In genomic region chr17:77322534-77323412, GRCh38 we compare ENCODE assay signal across 8 cellular contexts.
DNase-seq lines count a peak whose midpoint lies in the region; ATAC-seq and TF ChIP-seq lines count a peak whose summit lies in the region.

No MANE protein-coding gene starts in this region.

- no peaks in the 10 kb centered on the region for H3K9me2 ChIP-seq in DOHH2 (replicated peaks; ENCODE audit: control insufficient read depth, low read length)

- H3K4me3 ChIP-seq in DOHH2 (ENCODE audit: low read length) (peak overlapping the region; percentile 62), adipocyte (ENCODE audit: low read length) (peak overlapping the region; percentile 92), left ventricle myocardium inferior (peak overlapping the region; percentile 66), sigmoid colon (peak overlapping the region in 3 of 4 donors; percentile 3 to 32 (median 10))

- no peaks in the 10 kb centered on the region for H3K36me3 ChIP-seq in DOHH2 (ENCODE audit: control insufficient read depth, low read length)
- peaks cover 9% of the 10 kb centered on the region for H3K36me3 ChIP-seq in adipocyte (ENCODE audit: control insufficient read depth, insufficient read depth, low read length, severe bottlenecking)
- no peaks in the 10 kb centered on the region for H3K36me3 ChIP-seq in left ventricle myocardium inferior
- H3K36me3 ChIP-seq in sigmoid colon: no peaks in the 10 kb centered on the region

- H3K4me1 ChIP-seq in DOHH2 (ENCODE audit: control insufficient read depth, low read length) (peaks cover 78% of the 10 kb centered on the region), adipocyte (ENCODE audit: control insufficient read depth, insufficient read depth, low read length) (peaks cover 58% of the 10 kb centered on the region), left ventricle myocardium inferior (peaks cover 72% of the 10 kb centered on the region), sigmoid colon (peaks cover 0 to 96% (median 89%) of the 10 kb centered on the region in 4 donors)

- H3K4me2 ChIP-seq in DOHH2 (ENCODE audit: low read length): peak overlapping the region; percentile 72

- DNase-seq in HT-29 (ENCODE audit: low spot score): peak; percentile 78
- DNase-seq in adipocyte (ENCODE audit: low read depth): peak; percentile 98
- peak; percentile 83 for DNase-seq in left ventricle myocardium inferior
- DNase-seq in sigmoid colon: peak; percentile 95
- DNase-seq in GDM1 (lab: John Stamatoyannopoulos, UW): no peak

- H3K27ac ChIP-seq in DOHH2 (ENCODE audit: low read depth, low read length): peak overlapping the region; percentile 35
- peak overlapping the region; percentile 91 for H3K27ac ChIP-seq in left ventricle myocardium inferior (replicated peaks)
- H3K27ac ChIP-seq in sigmoid colon: peak overlapping the region; percentile 91 to 92 (median 92)

- TF ChIP-seq EP300 in sigmoid colon (IDR thresholded peaks at IDR 0.05): peak in 2 of 4 donors; percentile 6 to 59

- peaks cover 8% of the 10 kb centered on the region for H3F3A ChIP-seq in DOHH2 (ENCODE audit: control insufficient read depth, insufficient read depth)

- H3K9me3 ChIP-seq in DOHH2 (ENCODE audit: control insufficient read depth, insufficient read depth, low read length) (no peaks in the 10 kb centered on the region), adipocyte (ENCODE audit: control insufficient read depth, low read length) (no peaks in the 10 kb centered on the region), left ventricle myocardium inferior (replicated peaks) (no peaks in the 10 kb centered on the region), sigmoid colon (no peaks in the 10 kb centered on the region)

- TF ChIP-seq CTCF in DOHH2 (IDR thresholded peaks at IDR 0.05; ENCODE audit: low read depth, low read length, poor library complexity, severe bottlenecking) (no peak), left ventricle myocardium inferior (IDR thresholded peaks at IDR 0.05; ENCODE audit: borderline replicate concordance) (no peak), sigmoid colon (IDR thresholded peaks at IDR 0.05) (no peak)

- no peak for ATAC-seq in GM19455 (IDR thresholded peaks at IDR 0.05; ENCODE audit: unreplicated experiment)
- ATAC-seq in HG02970 (IDR thresholded peaks at IDR 0.05; ENCODE audit: low FRiP score, unreplicated experiment): no peak

- TF ChIP-seq POLR2A in sigmoid colon (IDR thresholded peaks at IDR 0.05): peak in 1 of 2 donors; percentile 10

- H3K9ac ChIP-seq in adipocyte (ENCODE audit: low read length): peak overlapping the region; percentile 96

- H4K20me1 ChIP-seq in DOHH2 (ENCODE audit: control insufficient read depth, insufficient read depth, low read depth, low read length): peaks cover 16% of the 10 kb centered on the region; the same call in 1 of the 2 replicates

- intact Hi-C loops in left ventricle myocardium inferior (cut with micrococcal nuclease) (no loop called here), sigmoid colon (cut with DNase I) (loop anchor here (5.0 kb wide), 1 partner anchor 40 kb away; no protein-coding TSS in a partner anchor)

- WGBS in sigmoid colon, 2 donors: 59 to 80% methylated on average over 31 of the region's 31 CpGs

- H3K79me2 ChIP-seq in DOHH2 (ENCODE audit: control insufficient read depth, low read length): peaks cover 19% of the 10 kb centered on the region

- H3K27me3 ChIP-seq in DOHH2 (ENCODE audit: control insufficient read depth, low read length) (no peaks in the 10 kb centered on the region), adipocyte (replicated peaks; ENCODE audit: control insufficient read depth, insufficient read depth, low read length) (no peaks in the 10 kb centered on the region), left ventricle myocardium inferior (ENCODE audit: low read depth) (no peaks in the 10 kb centered on the region), sigmoid colon (no peaks in the 10 kb centered on the region)

Comparison
In these comparisons a context has a peak if more than half of its experiments do, and no peak if none do; other contexts are left out.
1. H3K27ac ChIP-seq: peak in every context shown above with its lines; median percentile 92 in sigmoid colon; 91 in left ventricle myocardium inferior; 35 in DOHH2.
2. H3K4me3 ChIP-seq: peak in every context shown above with its lines; median percentile 92 in adipocyte; 66 in left ventricle myocardium inferior; 62 in DOHH2; 10 in sigmoid colon.